In genomic region chr1:3315991-3316943, GRCh38 we compare ENCODE assay signal across 11 cellular contexts.
A peak's percentile ranks its signal among the peaks of the same experiment; 100 is the strongest.
DNase-seq lines count a peak whose midpoint lies in the region; ATAC-seq lines count a peak whose summit lies in the region.
"Had no signal": no experiment of that assay in that cellular context is flagged by ENCODE, and none has a peak within 500 bp of the region (broad histone marks: within the 10 kb centered on the region; RNA-seq: fewer than 3 reads in every experiment).

No MANE protein-coding gene starts in this region.

- H3K36me3 Mint-ChIP-seq in activated T-cell treated with anti-CD3 and anti-CD28 coated beads, Interleukin-2, amount 50 U/mL, for 72 hours (ENCODE audit: insufficient read depth in 2 of 2) = peaks cover 3 to 5% of the 10 kb centered on the region in 2 donors
- H3K36me3 Mint-ChIP-seq in memory B cell = no peaks in the 10 kb centered on the region

- peak overlapping the region; percentile 79 for H3K27ac Mint-ChIP-seq in activated T-cell treated with anti-CD3 and anti-CD28 coated beads, Interleukin-2, amount 50 U/mL, for 72 hours
- peak overlapping the region; percentile 79 for H3K27ac Mint-ChIP-seq in memory B cell

- peaks cover 10% of the 10 kb centered on the region for H3K4me1 Mint-ChIP-seq in activated T-cell treated with anti-CD3 and anti-CD28 coated beads, Interleukin-2, amount 50 U/mL, for 72 hours (ENCODE audit: low read depth)
- peaks cover 10% of the 10 kb centered on the region for H3K4me1 Mint-ChIP-seq in memory B cell

- H3K9me3 Mint-ChIP-seq in activated T-cell treated with anti-CD3 and anti-CD28 coated beads, Interleukin-2, amount 50 U/mL, for 72 hours = peaks cover 1 to 7% of the 10 kb centered on the region in 2 donors
- H3K9me3 Mint-ChIP-seq in memory B cell = peaks cover 7% of the 10 kb centered on the region

- peak; percentile 77 to 82 for ATAC-seq in activated T-cell treated with anti-CD3 and anti-CD28 coated beads, Interleukin-2, amount 50 U/mL, for 72 hours (replicated peaks in 1 of 2)
- ATAC-seq in memory B cell (ENCODE audit: low read depth) (peak; percentile 86), HG02852 (IDR thresholded peaks at IDR 0.05; ENCODE audit: unreplicated experiment) (no peak), GM19463 (IDR thresholded peaks at IDR 0.05; ENCODE audit: unreplicated experiment) (no peak)

- DNase-seq in stimulated activated CD4-positive, alpha-beta T cell treated with anti-CD3 and anti-CD28 coated beads, Interleukin-4, amount 100 ng/mL, for 24 hours = peak; percentile 7
- DNase-seq in stimulated activated CD4-positive, alpha-beta T cell treated with anti-CD3 and anti-CD28 coated beads, Interleukin-2, amount 100 ng/mL, for 24 hours = no peak
- no peak for DNase-seq in activated T-cell treated with anti-CD3 and anti-CD28 coated beads, Interleukin-2, amount 50 U/mL, for 72 hours
- DNase-seq in memory B cell (ENCODE audit: low spot score in 2 of 2) (no peak), DMS53 treated with DMSO at 0.1 percent for 48 hours (lab: John Stamatoyannopoulos, UW; ENCODE audit: unreplicated experiment) (no peak)
- DNase-seq in NK-92 treated with Interleukin-12 subunit alpha and Interleukin-12 subunit beta, amount 100 ng/mL, for 24 hours (lab: John Stamatoyannopoulos, UW) = no peak
- DNase-seq: Caco-2, erythroblast, occipital lobe had no signal

- H3K27me3 Mint-ChIP-seq in activated T-cell treated with anti-CD3 and anti-CD28 coated beads, Interleukin-2, amount 50 U/mL, for 72 hours (ENCODE audit: low read depth) = peaks cover 6% of the 10 kb centered on the region
- peaks cover 1% of the 10 kb centered on the region for H3K27me3 Mint-ChIP-seq in memory B cell

- no peak overlapping the region for H3K4me3 Mint-ChIP-seq in activated T-cell treated with anti-CD3 and anti-CD28 coated beads, Interleukin-2, amount 50 U/mL, for 72 hours
- H3K4me3 Mint-ChIP-seq in memory B cell = no peak overlapping the region

Comparison
In these comparisons a context has a peak if more than half of its experiments do, and no peak if none do; other contexts are left out.
1. ATAC-seq: peak in activated T-cell treated with anti-CD3 and anti-CD28 coated beads, Interleukin-2, amount 50 U/mL, for 72 hours (2 of 2) and memory B cell (single experiment); none in HG02852 (single experiment) and GM19463 (single experiment).